In genomic region chr2:160207271-160207670, GRCh38 we compare ENCODE assay signal across 14 cellular contexts. TPM values are rescaled to one million over a fixed set of nuclear protein-coding genes. Genes with fewer than 3 reads are reported as not detected.
DNase-seq lines count a peak whose midpoint lies in the region; ATAC-seq, FAIRE-seq and TF ChIP-seq lines count a peak whose summit lies in the region.
"Had no signal": no experiment of that assay in that cellular context is flagged by ENCODE, and none has a peak within 500 bp of the region (broad histone marks: within the 10 kb centered on the region; RNA-seq: fewer than 3 reads in every experiment).

No MANE protein-coding gene starts in this region.

- H4K20me1 ChIP-seq in neural progenitor cell (ENCODE audit: low read depth): no peaks in the 10 kb centered on the region

- 72 to 77% methylated on average over 4 of the region's 4 CpGs for WGBS in upper lobe of left lung, 2 donors

- no peak overlapping the region for H2AFZ ChIP-seq in neural progenitor cell (replicated peaks)

- TF ChIP-seq POLR2A in upper lobe of left lung (IDR thresholded peaks at IDR 0.05): no peak

- H3K36me3 Mint-ChIP-seq in dendritic cell treated with granulocyte-macrophage colony-stimulating factor and Interleukin-4, amounts not matched to agents 40 ng/mL and 50 ng/mL, for 4 days (ENCODE audit: low read depth): no peaks in the 10 kb centered on the region
- H3K36me3 Mint-ChIP-seq in neural progenitor cell: peaks cover 2% of the 10 kb centered on the region
- H3K36me3 Mint-ChIP-seq: stimulated activated effector memory CD8-positive, alpha-beta T cell treated with anti-CD3 and anti-CD28 coated beads, Interleukin-12 subunit alpha, Interleukin-12 subunit beta, amount 100 ng/mL, for 72 hours had no signal

- intact Hi-C loops in dendritic cell treated with granulocyte-macrophage colony-stimulating factor and Interleukin-4, amounts not matched to agents 40 ng/mL and 50 ng/mL, for 4 days (cut with micrococcal nuclease): no loop called here

- no peak overlapping the region for H3K9ac ChIP-seq in neural progenitor cell

- H3K9me3 ChIP-seq in neural progenitor cell (ENCODE audit: low read depth) (no peaks in the 10 kb centered on the region), upper lobe of left lung (no peaks in the 10 kb centered on the region)
- H3K9me3 ChIP-seq: left ventricle myocardium inferior had no signal

- DNase-seq in RCC 7860 (ENCODE audit: low spot score) (peak; percentile 26), neural progenitor cell (ENCODE audit: low spot score) (no peak), upper lobe of left lung (no peak), Ammon's horn (ENCODE audit: low spot score) (no peak), frontal cortex (ENCODE audit: low spot score in 2 of 2) (no peak)
- DNase-seq: activated CD4-positive, alpha-beta T cell treated with anti-CD3 and anti-CD28 coated beads, Interleukin-2, amount 50 U/mL, for 4 hours; activated gamma-delta T cell; DMS 273 treated with DMSO at 0.1 percent for 48 hours; stimulated activated CD4-positive, alpha-beta T cell treated with anti-CD3 and anti-CD28 coated beads, Interleukin-2, amount 100 ng/mL, for 24 hours had no signal

- H3K4me1 ChIP-seq in neural progenitor cell (peaks cover 12% of the 10 kb centered on the region), upper lobe of left lung (peaks cover 23 to 34% (median 26%) of the 10 kb centered on the region in 4 donors)

- no peak overlapping the region for H3K4me2 ChIP-seq in neural progenitor cell

- H3K27ac ChIP-seq in neural progenitor cell: no peak overlapping the region
- peak overlapping the region in 3 of 4 donors; percentile 45 to 77 (median 60) for H3K27ac ChIP-seq in upper lobe of left lung

- FAIRE-seq in RCC 7860 (lab: Jason Lieb, UNC) (no peak), frontal cortex (lab: Jason Lieb, UNC) (no peak)

- no peak overlapping the region for H3K4me3 Mint-ChIP-seq in dendritic cell treated with granulocyte-macrophage colony-stimulating factor and Interleukin-4, amounts not matched to agents 40 ng/mL and 50 ng/mL, for 4 days
- peak overlapping the region; percentile 61 for H3K4me3 Mint-ChIP-seq in neural progenitor cell
- H3K4me3 Mint-ChIP-seq: stimulated activated effector memory CD8-positive, alpha-beta T cell treated with anti-CD3 and anti-CD28 coated beads, Interleukin-12 subunit alpha, Interleukin-12 subunit beta, amount 100 ng/mL, for 72 hours; T-helper 1 cell treated with Interleukin-12 subunit alpha and Interleukin-12 subunit beta and Interleukin-4 antibody, amounts not matched to agents 30 μg/mL and 1 μg/mL, for 36 hours had no signal

- H3K36me3 ChIP-seq in neural progenitor cell: no peaks in the 10 kb centered on the region
- no peaks in the 10 kb centered on the region for H3K36me3 ChIP-seq in upper lobe of left lung
- H3K36me3 ChIP-seq: left ventricle myocardium inferior had no signal

- peak overlapping the region; percentile 86 for H3K27ac Mint-ChIP-seq in dendritic cell treated with granulocyte-macrophage colony-stimulating factor and Interleukin-4, amounts not matched to agents 40 ng/mL and 50 ng/mL, for 4 days
- no peak overlapping the region for H3K27ac Mint-ChIP-seq in neural progenitor cell
- H3K27ac Mint-ChIP-seq: T-helper 1 cell treated with Interleukin-12 subunit alpha and Interleukin-12 subunit beta and Interleukin-4 antibody, amounts not matched to agents 30 μg/mL and 1 μg/mL, for 36 hours had no signal

- peaks cover 3% of the 10 kb centered on the region for H3K27me3 Mint-ChIP-seq in dendritic cell treated with granulocyte-macrophage colony-stimulating factor and Interleukin-4, amounts not matched to agents 40 ng/mL and 50 ng/mL, for 4 days
- H3K27me3 Mint-ChIP-seq in neural progenitor cell (ENCODE audit: insufficient read depth, low read depth): no peaks in the 10 kb centered on the region

- TF ChIP-seq CTCF in neural progenitor cell (IDR thresholded peaks at IDR 0.05) (no peak), upper lobe of left lung (IDR thresholded peaks at IDR 0.05) (no peak)

- H3K4me3 ChIP-seq in neural progenitor cell (no peak overlapping the region), upper lobe of left lung (no peak overlapping the region)
- H3K4me3 ChIP-seq: left ventricle myocardium inferior had no signal

- no peaks in the 10 kb centered on the region for H3K27me3 ChIP-seq in neural progenitor cell
- no peaks in the 10 kb centered on the region for H3K27me3 ChIP-seq in upper lobe of left lung

- no peaks in the 10 kb centered on the region for H3K9me3 Mint-ChIP-seq in dendritic cell treated with granulocyte-macrophage colony-stimulating factor and Interleukin-4, amounts not matched to agents 40 ng/mL and 50 ng/mL, for 4 days
- peaks cover 16% of the 10 kb centered on the region for H3K9me3 Mint-ChIP-seq in neural progenitor cell
- H3K9me3 Mint-ChIP-seq: stimulated activated effector memory CD8-positive, alpha-beta T cell treated with anti-CD3 and anti-CD28 coated beads, Interleukin-12 subunit alpha, Interleukin-12 subunit beta, amount 100 ng/mL, for 72 hours; T-helper 1 cell treated with Interleukin-12 subunit alpha and Interleukin-12 subunit beta and Interleukin-4 antibody, amounts not matched to agents 30 μg/mL and 1 μg/mL, for 36 hours had no signal

- peaks cover 24% of the 10 kb centered on the region for H3F3A ChIP-seq in neural progenitor cell (ENCODE audit: low read depth)

- TF ChIP-seq EP300 in upper lobe of left lung (IDR thresholded peaks at IDR 0.05): no peak

- no peak for ATAC-seq in upper lobe of left lung (ENCODE audit: low FRiP score in 2 of 2)
- no peak for ATAC-seq in HG03159 (IDR thresholded peaks at IDR 0.05; ENCODE audit: unreplicated experiment)

- no peaks in the 10 kb centered on the region for H3K79me2 ChIP-seq in neural progenitor cell (ENCODE audit: low read depth)

- H3K4me1 Mint-ChIP-seq in dendritic cell treated with granulocyte-macrophage colony-stimulating factor and Interleukin-4, amounts not matched to agents 40 ng/mL and 50 ng/mL, for 4 days (ENCODE audit: low read depth): peaks cover 49% of the 10 kb centered on the region
- peaks cover 33% of the 10 kb centered on the region for H3K4me1 Mint-ChIP-seq in neural progenitor cell

RNA-seq across cellular contexts. Expression of gene ITGB6, which starts 7.2 kb away (rescaled TPM):
- not detected in 2 replicates for total RNA-seq in neural progenitor cell (ENCODE audit: low replicate concordance)
- total RNA-seq in upper lobe of left lung: 100 to 1,000 TPM in 1 of 6 donors, 10 to 100 TPM in 5; 52.6 to 124 (median 68.8) TPM
- total RNA-seq in frontal cortex: under 0.01 TPM

Comparison
In these comparisons a context has a peak if more than half of its experiments do, and no peak if none do; other contexts are left out.
1. RNA of gene ITGB6, which starts 7.2 kb away (total RNA-seq): 52.6 to 124 TPM in upper lobe of left lung; not detected in neural progenitor cell and under 0.01 TPM in frontal cortex (single experiment); every median in the first group is over 10 times any median in the second.